In genomic region chr4:7766661-7767345, GRCh38 we compare ENCODE assay signal across 18 cellular contexts.
"Had no signal": no experiment of that assay in that cellular context is flagged by ENCODE, and none has a peak within 500 bp of the region (broad histone marks: within the 10 kb centered on the region; RNA-seq: fewer than 3 reads in every experiment).

No MANE protein-coding gene starts in this region.

- H3K4me3 ChIP-seq: adrenal gland, body of pancreas, dorsolateral prefrontal cortex, neural progenitor cell, pancreas, tibial nerve, vagina had no signal

- H3K27me3 ChIP-seq: adrenal gland, body of pancreas, dorsolateral prefrontal cortex, neural progenitor cell, pancreas, tibial nerve, vagina had no signal

- DNase-seq: activated CD4-positive, alpha-beta T cell treated with anti-CD3 and anti-CD28 coated beads for 36 hours; activated CD8-positive, alpha-beta memory T cell treated with anti-CD3 and anti-CD28 coated beads, Interleukin-2, amount 50 U/mL, for 48 hours; activated CD8-positive, alpha-beta T cell treated with anti-CD3 and anti-CD28 coated beads for 36 hours; activated naive CD4-positive, alpha-beta T cell treated with anti-CD3 and anti-CD28 coated beads for 36 hours; adrenal gland; body of pancreas; islet precursor cell; small intestine; T-cell; T1000 had no signal

- H3K9me3 ChIP-seq: adrenal gland, body of pancreas, pancreas, tibial nerve, vagina had no signal

- H3K27ac ChIP-seq: adrenal gland, body of pancreas, neural progenitor cell, pancreas, tibial nerve, vagina had no signal

- H3K27me3 Mint-ChIP-seq: activated CD4-positive, alpha-beta T cell treated with anti-CD3 and anti-CD28 coated beads for 36 hours; activated CD8-positive, alpha-beta T cell treated with anti-CD3 and anti-CD28 coated beads for 36 hours; central memory CD8-positive, alpha-beta T cell; T-cell had no signal

- H3K9me3 Mint-ChIP-seq: activated CD8-positive, alpha-beta T cell treated with anti-CD3 and anti-CD28 coated beads for 36 hours; activated naive CD4-positive, alpha-beta T cell treated with anti-CD3 and anti-CD28 coated beads for 36 hours; central memory CD8-positive, alpha-beta T cell; neural progenitor cell; stimulated activated effector memory CD8-positive, alpha-beta T cell treated with anti-CD3 and anti-CD28 coated beads, Interleukin-12 subunit alpha, Interleukin-12 subunit beta, amount 100 ng/mL, for 72 hours; T-cell had no signal

- H3K27ac Mint-ChIP-seq: activated CD4-positive, alpha-beta T cell treated with anti-CD3 and anti-CD28 coated beads for 36 hours; activated CD8-positive, alpha-beta T cell treated with anti-CD3 and anti-CD28 coated beads for 36 hours; activated naive CD4-positive, alpha-beta T cell treated with anti-CD3 and anti-CD28 coated beads for 36 hours; T-cell had no signal

- H3K4me3 Mint-ChIP-seq: activated CD4-positive, alpha-beta T cell treated with anti-CD3 and anti-CD28 coated beads for 36 hours; activated CD8-positive, alpha-beta T cell treated with anti-CD3 and anti-CD28 coated beads for 36 hours; activated naive CD4-positive, alpha-beta T cell treated with anti-CD3 and anti-CD28 coated beads for 36 hours; central memory CD8-positive, alpha-beta T cell; neural progenitor cell; stimulated activated effector memory CD8-positive, alpha-beta T cell treated with anti-CD3 and anti-CD28 coated beads, Interleukin-12 subunit alpha, Interleukin-12 subunit beta, amount 100 ng/mL, for 72 hours; T-cell had no signal

- ATAC-seq: activated CD4-positive, alpha-beta T cell treated with anti-CD3 and anti-CD28 coated beads for 36 hours; activated CD8-positive, alpha-beta T cell treated with anti-CD3 and anti-CD28 coated beads for 36 hours; body of pancreas; esophagus mucosa; pancreas; stimulated activated effector memory CD8-positive, alpha-beta T cell treated with anti-CD3 and anti-CD28 coated beads, Interleukin-12 subunit alpha, Interleukin-12 subunit beta, amount 100 ng/mL, for 72 hours; T-cell had no signal
